ENCODE assay signal across 13 cellular contexts in genomic region chr2:20744366-20745335, GRCh38.
DNase-seq lines count a peak whose midpoint lies in the region; ATAC-seq and TF ChIP-seq lines count a peak whose summit lies in the region.
"Had no signal": no experiment of that assay in that cellular context is flagged by ENCODE, and none has a peak within 500 bp of the region (broad histone marks: within the 10 kb centered on the region; RNA-seq: fewer than 3 reads in every experiment).

No MANE protein-coding gene starts in this region.

- H3K27ac Mint-ChIP-seq in nephron progenitor cell, result peak overlapping the region; percentile 62

- no peak overlapping the region for H3K4me3 ChIP-seq in mucosa of descending colon

- peaks cover 4% of the 10 kb centered on the region for H3K27me3 Mint-ChIP-seq in nephron progenitor cell (ENCODE audit: low read depth, poor library complexity)

- H3K9me3 ChIP-seq in mucosa of descending colon, result no peaks in the 10 kb centered on the region

- DNase-seq in nephron progenitor cell (no peak), mucosa of descending colon (no peak), amniotic stem cell (lab: John Stamatoyannopoulos, UW) (no peak), anterior cingulate cortex (lab: John Stamatoyannopoulos, UW) (no peak)
- no peak for DNase-seq in stimulated activated CD4-positive, alpha-beta T cell treated with anti-CD3 and anti-CD28 coated beads, Interleukin-1b, Interleukin-23, amount 100 ng/mL, for 48 hours
- DNase-seq: activated CD4-positive, CD25-positive, alpha-beta regulatory T cell; activated effector memory CD4-positive, alpha-beta T cell treated with anti-CD3 and anti-CD28 coated beads, Interleukin-2, amount 50 U/mL, for 16 hours; left colon; NCI-H345; Right ventricle myocardium superior had no signal

- TF ChIP-seq CTCF in nephron progenitor cell (IDR thresholded peaks at IDR 0.05), result no peak
- no peak for TF ChIP-seq CTCF in mucosa of descending colon (IDR thresholded peaks at IDR 0.05)

- peaks cover 8% of the 10 kb centered on the region for H3K4me1 Mint-ChIP-seq in nephron progenitor cell

- intact Hi-C loops in mucosa of descending colon (cut with DNase I, micrococcal nuclease), result no loop called here

- no peaks in the 10 kb centered on the region for H3K36me3 ChIP-seq in mucosa of descending colon (ENCODE audit: low read depth)

- peak; percentile 99 for ATAC-seq in GM18907 (IDR thresholded peaks at IDR 0.05; ENCODE audit: unreplicated experiment)
- peak; percentile 91 for ATAC-seq in GM21723 (IDR thresholded peaks at IDR 0.05; ENCODE audit: unreplicated experiment)
- ATAC-seq in HG03139 (IDR thresholded peaks at IDR 0.05; ENCODE audit: unreplicated experiment), result peak; percentile 91
- ATAC-seq in mucosa of descending colon, result no peak
- ATAC-seq: left colon had no signal

- H3K36me3 Mint-ChIP-seq in nephron progenitor cell (ENCODE audit: low read depth), result peaks cover 32% of the 10 kb centered on the region

- H3K4me3 Mint-ChIP-seq in nephron progenitor cell, result no peak overlapping the region

- no peaks in the 10 kb centered on the region for H3K4me1 ChIP-seq in mucosa of descending colon (ENCODE audit: low read depth)

- no peaks in the 10 kb centered on the region for H3K9me3 Mint-ChIP-seq in nephron progenitor cell
